Comparison of ENCODE assay signal across 1 cellular context in the genomic region with DNA sequence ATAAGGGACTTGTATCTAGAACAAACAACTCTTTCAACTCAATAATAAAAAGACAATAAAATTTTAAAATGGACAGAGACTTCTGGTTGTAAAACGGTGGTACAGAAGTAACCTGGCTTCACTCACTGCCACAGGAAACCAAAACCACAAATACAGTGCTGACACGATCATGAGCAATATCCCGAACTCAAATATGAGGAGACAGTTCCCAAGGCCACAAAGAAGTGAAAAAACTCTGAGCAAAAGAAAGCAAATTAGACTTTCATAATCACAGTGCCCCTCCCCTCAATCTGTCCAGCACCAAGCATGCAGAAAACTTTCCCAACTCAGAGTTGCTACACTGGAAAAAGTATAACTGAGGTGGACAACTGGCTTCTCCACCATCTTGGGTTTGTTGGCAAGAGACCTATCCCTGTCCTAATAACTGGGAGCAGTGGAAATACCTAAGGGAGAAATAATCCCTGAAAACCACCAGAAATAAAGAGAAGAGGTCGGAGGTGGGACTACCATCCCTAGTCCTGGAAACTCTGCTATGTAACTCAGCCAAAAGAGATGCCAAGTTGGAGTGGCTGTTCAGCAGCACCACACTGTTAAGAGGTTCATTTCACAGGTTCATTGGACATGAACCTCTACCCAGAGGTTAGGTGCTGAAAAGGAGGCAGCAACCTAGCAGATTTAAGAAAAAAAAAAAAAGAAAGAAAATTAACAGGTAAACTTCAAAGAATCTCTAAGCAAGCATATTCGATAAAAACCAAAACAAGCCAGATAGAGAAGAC.
TF ChIP-seq lines count a peak whose summit lies in the region.

No MANE protein-coding gene starts in this region.

TF ChIP-seq in SK-N-SH, 30 proteins besides CTCF, POLR2A, EP300 and RAD21 (continued from another document):
- TF ChIP-seq, protein P1, sequence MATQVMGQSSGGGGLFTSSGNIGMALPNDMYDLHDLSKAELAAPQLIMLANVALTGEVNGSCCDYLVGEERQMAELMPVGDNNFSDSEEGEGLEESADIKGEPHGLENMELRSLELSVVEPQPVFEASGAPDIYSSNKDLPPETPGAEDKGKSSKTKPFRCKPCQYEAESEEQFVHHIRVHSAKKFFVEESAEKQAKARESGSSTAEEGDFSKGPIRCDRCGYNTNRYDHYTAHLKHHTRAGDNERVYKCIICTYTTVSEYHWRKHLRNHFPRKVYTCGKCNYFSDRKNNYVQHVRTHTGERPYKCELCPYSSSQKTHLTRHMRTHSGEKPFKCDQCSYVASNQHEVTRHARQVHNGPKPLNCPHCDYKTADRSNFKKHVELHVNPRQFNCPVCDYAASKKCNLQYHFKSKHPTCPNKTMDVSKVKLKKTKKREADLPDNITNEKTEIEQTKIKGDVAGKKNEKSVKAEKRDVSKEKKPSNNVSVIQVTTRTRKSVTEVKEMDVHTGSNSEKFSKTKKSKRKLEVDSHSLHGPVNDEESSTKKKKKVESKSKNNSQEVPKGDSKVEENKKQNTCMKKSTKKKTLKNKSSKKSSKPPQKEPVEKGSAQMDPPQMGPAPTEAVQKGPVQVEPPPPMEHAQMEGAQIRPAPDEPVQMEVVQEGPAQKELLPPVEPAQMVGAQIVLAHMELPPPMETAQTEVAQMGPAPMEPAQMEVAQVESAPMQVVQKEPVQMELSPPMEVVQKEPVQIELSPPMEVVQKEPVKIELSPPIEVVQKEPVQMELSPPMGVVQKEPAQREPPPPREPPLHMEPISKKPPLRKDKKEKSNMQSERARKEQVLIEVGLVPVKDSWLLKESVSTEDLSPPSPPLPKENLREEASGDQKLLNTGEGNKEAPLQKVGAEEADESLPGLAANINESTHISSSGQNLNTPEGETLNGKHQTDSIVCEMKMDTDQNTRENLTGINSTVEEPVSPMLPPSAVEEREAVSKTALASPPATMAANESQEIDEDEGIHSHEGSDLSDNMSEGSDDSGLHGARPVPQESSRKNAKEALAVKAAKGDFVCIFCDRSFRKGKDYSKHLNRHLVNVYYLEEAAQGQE (IDR thresholded peaks at IDR 0.05; ENCODE audit: low read depth, low read length): peak; percentile 47; the same call in 1 of the 2 replicates
- no peak for TF ChIP-seq SIN3A (IDR thresholded peaks at IDR 0.05; ENCODE audit: borderline replicate concordance, low read depth, low read length)
- TF ChIP-seq, protein P2, sequence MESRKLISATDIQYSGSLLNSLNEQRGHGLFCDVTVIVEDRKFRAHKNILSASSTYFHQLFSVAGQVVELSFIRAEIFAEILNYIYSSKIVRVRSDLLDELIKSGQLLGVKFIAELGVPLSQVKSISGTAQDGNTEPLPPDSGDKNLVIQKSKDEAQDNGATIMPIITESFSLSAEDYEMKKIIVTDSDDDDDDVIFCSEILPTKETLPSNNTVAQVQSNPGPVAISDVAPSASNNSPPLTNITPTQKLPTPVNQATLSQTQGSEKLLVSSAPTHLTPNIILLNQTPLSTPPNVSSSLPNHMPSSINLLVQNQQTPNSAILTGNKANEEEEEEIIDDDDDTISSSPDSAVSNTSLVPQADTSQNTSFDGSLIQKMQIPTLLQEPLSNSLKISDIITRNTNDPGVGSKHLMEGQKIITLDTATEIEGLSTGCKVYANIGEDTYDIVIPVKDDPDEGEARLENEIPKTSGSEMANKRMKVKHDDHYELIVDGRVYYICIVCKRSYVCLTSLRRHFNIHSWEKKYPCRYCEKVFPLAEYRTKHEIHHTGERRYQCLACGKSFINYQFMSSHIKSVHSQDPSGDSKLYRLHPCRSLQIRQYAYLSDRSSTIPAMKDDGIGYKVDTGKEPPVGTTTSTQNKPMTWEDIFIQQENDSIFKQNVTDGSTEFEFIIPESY (IDR thresholded peaks at IDR 0.05; ENCODE audit: borderline replicate concordance, low read depth): peak; percentile 78; the same call in 1 of the 2 replicates
- no peak for TF ChIP-seq USF1 (IDR thresholded peaks at IDR 0.05; ENCODE audit: borderline replicate concordance, low read depth)
- TF ChIP-seq TEAD4 (IDR thresholded peaks at IDR 0.05; ENCODE audit: borderline replicate concordance, insufficient read depth): peak; percentile 59; the same call in 1 of the 2 replicates
- TF ChIP-seq, protein P3, sequence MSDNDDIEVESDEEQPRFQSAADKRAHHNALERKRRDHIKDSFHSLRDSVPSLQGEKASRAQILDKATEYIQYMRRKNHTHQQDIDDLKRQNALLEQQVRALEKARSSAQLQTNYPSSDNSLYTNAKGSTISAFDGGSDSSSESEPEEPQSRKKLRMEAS (IDR thresholded peaks at IDR 0.05; ENCODE audit: low read depth): peak; percentile 40; the same call in 1 of the 2 replicates
- TF ChIP-seq FOSL2 (IDR thresholded peaks at IDR 0.05; ENCODE audit: borderline replicate concordance, low read depth): peak; percentile 62; the same call in 1 of the 2 replicates
- no peak for TF ChIP-seq NRF1 (IDR thresholded peaks at IDR 0.05; ENCODE audit: low read depth, low read length)
- TF ChIP-seq TAF1 (IDR thresholded peaks at IDR 0.05; ENCODE audit: borderline replicate concordance, low read depth, low read length): no peak
- TF ChIP-seq GABPA (IDR thresholded peaks at IDR 0.05; ENCODE audit: low read depth): no peak
- 0 out of 2 replicates have a peak, but pooled peaks have one; percentile 30 for TF ChIP-seq FOXM1 (IDR thresholded peaks at IDR 0.05; ENCODE audit: low read depth)
- no peak for TF ChIP-seq RFX5 (IDR thresholded peaks at IDR 0.05; ENCODE audit: low read length)
- no peak for TF ChIP-seq FOXJ3 (CRISPR knock-in tag; IDR thresholded peaks at IDR 0.05)
- TF ChIP-seq EZH2phosphoT487 (IDR thresholded peaks at IDR 0.05; ENCODE audit: borderline replicate concordance, low read depth): no peak
- no peak for TF ChIP-seq MEF2A (IDR thresholded peaks at IDR 0.05; ENCODE audit: borderline replicate concordance, low read depth)
- no peak for TF ChIP-seq RCOR1 (IDR thresholded peaks at IDR 0.05; ENCODE audit: low read length)
- TF ChIP-seq RXRA (IDR thresholded peaks at IDR 0.05; ENCODE audit: borderline replicate concordance, low read depth): no peak; the same call in none of the 2 replicates
- peak; percentile 94 for TF ChIP-seq TCF12 (IDR thresholded peaks at IDR 0.05)
- TF ChIP-seq YY1 (IDR thresholded peaks at IDR 0.05; ENCODE audit: low read depth): no peak
- TF ChIP-seq CHD2 (IDR thresholded peaks at IDR 0.05; ENCODE audit: low read length, partially characterized antibody): no peak
- peak; percentile 78 for TF ChIP-seq NFIC (IDR thresholded peaks at IDR 0.05; ENCODE audit: borderline replicate concordance)
- TF ChIP-seq GATA2 (CRISPR knock-in tag; IDR thresholded peaks at IDR 0.05): no peak
- TF ChIP-seq, protein P4, sequence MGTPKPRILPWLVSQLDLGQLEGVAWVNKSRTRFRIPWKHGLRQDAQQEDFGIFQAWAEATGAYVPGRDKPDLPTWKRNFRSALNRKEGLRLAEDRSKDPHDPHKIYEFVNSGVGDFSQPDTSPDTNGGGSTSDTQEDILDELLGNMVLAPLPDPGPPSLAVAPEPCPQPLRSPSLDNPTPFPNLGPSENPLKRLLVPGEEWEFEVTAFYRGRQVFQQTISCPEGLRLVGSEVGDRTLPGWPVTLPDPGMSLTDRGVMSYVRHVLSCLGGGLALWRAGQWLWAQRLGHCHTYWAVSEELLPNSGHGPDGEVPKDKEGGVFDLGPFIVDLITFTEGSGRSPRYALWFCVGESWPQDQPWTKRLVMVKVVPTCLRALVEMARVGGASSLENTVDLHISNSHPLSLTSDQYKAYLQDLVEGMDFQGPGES (IDR thresholded peaks at IDR 0.05; ENCODE audit: low read depth, low read length): no peak
- TF ChIP-seq POLR2AphosphoS5 (IDR thresholded peaks at IDR 0.05; ENCODE audit: low read depth, low read length): peak; percentile 48; the same call in 1 of the 2 replicates
- TF ChIP-seq SMC3 (IDR thresholded peaks at IDR 0.05; ENCODE audit: low read depth, low read length): no peak
